ENCODE assay signal across 10 cellular contexts in genomic region chr14:23008836-23009235, GRCh38. TPM values are rescaled to one million over a fixed set of nuclear protein-coding genes. Genes with fewer than 3 reads are reported as not detected.
A peak's percentile ranks its signal among the peaks of the same experiment; 100 is the strongest.
DNase-seq lines count a peak whose midpoint lies in the region; ATAC-seq lines count a peak whose summit lies in the region.
"Had no signal": no experiment of that assay in that cellular context is flagged by ENCODE, and none has a peak within 500 bp of the region (broad histone marks: within the 10 kb centered on the region; RNA-seq: fewer than 3 reads in every experiment).

No MANE protein-coding gene starts in this region.

- no peak for DNase-seq in stimulated activated naive CD8-positive, alpha-beta T cell treated with anti-CD3 and anti-CD28 coated beads, Interleukin-15, Interleukin-2, amounts not matched to agents 100 U/mL and 50 U/mL, for 24 hours
- DNase-seq in NCI-H69 (lab: John Stamatoyannopoulos, UW), result peak; percentile 56
- no peak for DNase-seq in central memory CD8-positive, alpha-beta T cell (ENCODE audit: low spot score in 2 of 2)
- no peak for DNase-seq in SK-N-DZ (ENCODE audit: low spot score)
- DNase-seq: body of pancreas, left ventricle myocardium inferior had no signal

- no peaks in the 10 kb centered on the region for H3K27me3 Mint-ChIP-seq in stimulated activated naive CD8-positive, alpha-beta T cell treated with anti-CD3 and anti-CD28 coated beads, Interleukin-15, Interleukin-2, amounts not matched to agents 100 ng/mL and 50 ng/mL, for 24 hours
- H3K27me3 Mint-ChIP-seq in central memory CD8-positive, alpha-beta T cell, result no peaks in the 10 kb centered on the region

- H3K4me1 Mint-ChIP-seq in stimulated activated naive CD8-positive, alpha-beta T cell treated with anti-CD3 and anti-CD28 coated beads, Interleukin-15, Interleukin-2, amounts not matched to agents 100 ng/mL and 50 ng/mL, for 24 hours (ENCODE audit: low read depth), result peaks cover 51% of the 10 kb centered on the region
- peaks cover 29% of the 10 kb centered on the region for H3K4me1 Mint-ChIP-seq in central memory CD8-positive, alpha-beta T cell

- H3K4me3 Mint-ChIP-seq in stimulated activated naive CD8-positive, alpha-beta T cell treated with anti-CD3 and anti-CD28 coated beads, Interleukin-15, Interleukin-2, amounts not matched to agents 100 ng/mL and 50 ng/mL, for 24 hours, result peak overlapping the region; percentile 93
- H3K4me3 Mint-ChIP-seq in central memory CD8-positive, alpha-beta T cell, result peak overlapping the region; percentile 97

- H3K27ac Mint-ChIP-seq in stimulated activated naive CD8-positive, alpha-beta T cell treated with anti-CD3 and anti-CD28 coated beads, Interleukin-15, Interleukin-2, amounts not matched to agents 100 ng/mL and 50 ng/mL, for 24 hours, result peak overlapping the region; percentile 61
- H3K27ac Mint-ChIP-seq in central memory CD8-positive, alpha-beta T cell (ENCODE audit: low read depth), result peak overlapping the region; percentile 62

- no peaks in the 10 kb centered on the region for H3K36me3 Mint-ChIP-seq in stimulated activated naive CD8-positive, alpha-beta T cell treated with anti-CD3 and anti-CD28 coated beads, Interleukin-15, Interleukin-2, amounts not matched to agents 100 ng/mL and 50 ng/mL, for 24 hours (ENCODE audit: low read depth)
- H3K36me3 Mint-ChIP-seq in central memory CD8-positive, alpha-beta T cell (ENCODE audit: insufficient read depth), result peaks cover 16% of the 10 kb centered on the region

- H3K9me3 Mint-ChIP-seq in stimulated activated naive CD8-positive, alpha-beta T cell treated with anti-CD3 and anti-CD28 coated beads, Interleukin-15, Interleukin-2, amounts not matched to agents 100 ng/mL and 50 ng/mL, for 24 hours, result no peaks in the 10 kb centered on the region
- no peaks in the 10 kb centered on the region for H3K9me3 Mint-ChIP-seq in central memory CD8-positive, alpha-beta T cell

- ATAC-seq in stimulated activated naive CD8-positive, alpha-beta T cell treated with anti-CD3 and anti-CD28 coated beads, Interleukin-15, Interleukin-2, amounts not matched to agents 100 U/mL and 50 U/mL, for 24 hours, result no peak
- ATAC-seq in central memory CD8-positive, alpha-beta T cell (replicated peaks; ENCODE audit: extremely low read depth, poor library complexity, severe bottlenecking), result no peak
- ATAC-seq in HG03280 (IDR thresholded peaks at IDR 0.05; ENCODE audit: unreplicated experiment) (no peak), HG03095 (IDR thresholded peaks at IDR 0.05; ENCODE audit: unreplicated experiment) (no peak), HG02610 (IDR thresholded peaks at IDR 0.05; ENCODE audit: unreplicated experiment) (no peak)
- ATAC-seq: body of pancreas had no signal

RNA-seq across cellular contexts. Expression of gene C14orf93, which starts 1.1 kb away (rescaled TPM):
- polyA plus RNA-seq in SK-N-DZ (2014; cell fraction: cytosol; rRNA removed), result 25.3 and 34.9 TPM in 2 replicates
- 25.0 and 38.7 TPM in 2 replicates for polyA plus RNA-seq in SK-N-DZ (2014; cell fraction: nucleus; rRNA removed)

RNA-seq across cellular contexts. Expression of gene PSMB5, which starts 25.9 kb away (rescaled TPM):
- 295 and 318 TPM in 2 replicates for polyA plus RNA-seq in SK-N-DZ (2014; cell fraction: cytosol; rRNA removed)
- 104 and 163 TPM in 2 replicates for polyA plus RNA-seq in SK-N-DZ (2014; cell fraction: nucleus; rRNA removed)

RNA-seq across cellular contexts. Expression of gene AJUBA, which starts 26.5 kb away (rescaled TPM):
- polyA plus RNA-seq in SK-N-DZ (2014; cell fraction: cytosol; rRNA removed), result 2.7 and 3.7 TPM in 2 replicates
- 3.4 and 4.8 TPM in 2 replicates for polyA plus RNA-seq in SK-N-DZ (2014; cell fraction: nucleus; rRNA removed)

RNA-seq across cellular contexts. Expression of gene PSMB11, which starts 33.2 kb away (rescaled TPM):
- not detected in 2 replicates for polyA plus RNA-seq in SK-N-DZ (2014; cell fraction: cytosol; rRNA removed)
- polyA plus RNA-seq in SK-N-DZ (2014; cell fraction: nucleus; rRNA removed), result not detected in 2 replicates

RNA-seq across cellular contexts. Expression of gene CDH24, which starts 48.5 kb away (rescaled TPM):
- 58.9 and 63.3 TPM in 2 replicates for polyA plus RNA-seq in SK-N-DZ (2014; cell fraction: cytosol; rRNA removed)
- polyA plus RNA-seq in SK-N-DZ (2014; cell fraction: nucleus; rRNA removed), result 246 and 343 TPM in 2 replicates
